ENCODE assay signal across 8 cellular contexts in the genomic region with DNA sequence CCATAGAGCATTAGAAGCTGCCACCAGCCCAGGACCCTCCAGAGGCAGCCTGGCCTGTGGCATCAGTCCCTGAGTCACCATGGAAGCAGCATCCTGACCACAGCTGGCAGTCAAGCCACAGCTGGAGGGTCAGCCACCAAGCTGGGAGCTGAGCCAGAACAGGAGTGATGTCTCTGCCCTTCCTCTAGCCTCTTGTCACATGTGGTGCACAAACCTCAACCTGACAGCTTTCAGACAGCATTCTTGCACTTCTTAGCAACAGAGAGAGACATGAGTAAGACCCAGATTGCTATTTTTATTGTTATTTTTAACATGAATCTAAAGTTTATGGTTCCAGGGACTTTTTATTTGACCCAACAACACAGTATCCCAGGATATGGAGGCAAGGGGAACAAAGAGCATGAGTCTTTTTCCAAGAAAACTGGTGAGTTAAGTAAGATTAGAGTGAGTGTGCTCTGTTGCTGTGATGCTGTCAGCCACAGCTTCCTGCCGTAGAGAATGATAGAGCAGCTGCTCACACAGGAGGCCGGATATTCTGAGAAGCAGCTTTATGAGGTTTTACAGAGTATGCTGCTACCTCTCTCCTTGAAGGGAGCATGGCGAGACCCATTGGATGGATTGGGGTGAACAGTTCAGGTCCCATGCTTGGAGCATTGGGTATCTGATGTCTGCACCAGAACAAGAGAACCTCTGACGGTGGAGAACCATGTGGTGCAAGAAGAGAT. TPM values are rescaled to one million over a fixed set of nuclear protein-coding genes. Genes with fewer than 3 reads are reported as not detected.
DNase-seq lines count a peak whose midpoint lies in the region; ATAC-seq, FAIRE-seq and TF ChIP-seq lines count a peak whose summit lies in the region.

No MANE protein-coding gene starts in this region.

- H3K4me1 ChIP-seq in gastroesophageal sphincter = no peaks in the 10 kb centered on the region

- no peak overlapping the region for H3K27ac ChIP-seq in gastroesophageal sphincter

- H3K4me3 ChIP-seq in AG10803 (ENCODE audit: low read length) = no peak overlapping the region
- H3K4me3 ChIP-seq in gastroesophageal sphincter = no peak overlapping the region

- ATAC-seq in HG03159 (IDR thresholded peaks at IDR 0.05; ENCODE audit: unreplicated experiment) (peak; percentile 94), gastroesophageal sphincter (peak; percentile 41)
- ATAC-seq in activated CD4-positive, CD25-positive, alpha-beta regulatory T cell treated with anti-CD3 and anti-CD28 coated beads, Interleukin-2, amount 50 U/mL, for 24 hours = peak; percentile 89 to 92

- no peak for TF ChIP-seq EP300 in gastroesophageal sphincter (IDR thresholded peaks at IDR 0.05)

- H3K36me3 ChIP-seq in gastroesophageal sphincter = no peaks in the 10 kb centered on the region

- no peak for TF ChIP-seq POLR2A in gastroesophageal sphincter (IDR thresholded peaks at IDR 0.05)

- no peaks in the 10 kb centered on the region for H3K27me3 ChIP-seq in gastroesophageal sphincter

- H3K9me3 ChIP-seq in gastroesophageal sphincter = no peaks in the 10 kb centered on the region

- 35 to 88% methylated on average over 2 to 3 of the region's 4 CpGs for WGBS in gastroesophageal sphincter (ENCODE audit: low coverage in 1 of 2), 2 donors

- TF ChIP-seq CTCF in AG10803 (conservative IDR thresholded peaks at IDR 0.05; ENCODE audit: low read length) (no peak), gastroesophageal sphincter (IDR thresholded peaks at IDR 0.05) (no peak)

- FAIRE-seq in GM19239 (lab: Jason Lieb, UNC) (peak; percentile 88), HTR-8/SVneo (lab: Jason Lieb, UNC) (no peak)

- DNase-seq in AG10803 (ENCODE audit: low read depth) = peak; percentile 46
- DNase-seq in GM19239 (ENCODE audit: insufficient read length, low spot score) = no peak
- no peak for DNase-seq in COLO668 (lab: John Stamatoyannopoulos, UW; ENCODE audit: unreplicated experiment)
- no peak for DNase-seq in NCI-H146 treated with DMSO at 0.1 percent for 48 hours (lab: John Stamatoyannopoulos, UW; ENCODE audit: unreplicated experiment)
- no peak for DNase-seq in HTR-8/SVneo (ENCODE audit: insufficient read length, low spot score)

RNA-seq across cellular contexts. Expression of gene CYFIP2, which starts 13.0 kb away (rescaled TPM):
- total RNA-seq in gastroesophageal sphincter = 10 to 100 TPM; 13.7 to 50.6 (median 23.1) TPM

Comparison
In these comparisons a context has a peak if more than half of its experiments do, and no peak if none do; other contexts are left out.
1. ATAC-seq: peak in every context shown above with its lines; median percentile 94 in HG03159; 90 in activated CD4-positive, CD25-positive, alpha-beta regulatory T cell treated with anti-CD3 and anti-CD28 coated beads, Interleukin-2, amount 50 U/mL, for 24 hours; 41 in gastroesophageal sphincter.